In genomic region chr3:101827211-101828174, GRCh38 we compare ENCODE assay signal across 1 cellular context.
TF ChIP-seq lines count a peak whose summit lies in the region.

No MANE protein-coding gene starts in this region.

TF ChIP-seq in H1, 55 proteins besides CTCF, POLR2A, EP300 and RAD21 (continued from another document):
- TF ChIP-seq TEAD4 (IDR thresholded peaks at IDR 0.05; ENCODE audit: low read depth, low read length) (no peak), PHF8 (conservative IDR thresholded peaks at IDR 0.05; ENCODE audit: low read depth, low read length) (peak; percentile 80), CBX8 (IDR thresholded peaks at IDR 0.05; ENCODE audit: borderline replicate concordance, low read depth, low read length) (no peak), CBX5 (IDR thresholded peaks at IDR 0.05; ENCODE audit: low read depth, low read length) (no peak), KDM5A (IDR thresholded peaks at IDR 0.05; ENCODE audit: low read length) (no peak), RFX5 (IDR thresholded peaks at IDR 0.05; ENCODE audit: borderline replicate concordance, low read depth, low read length) (no peak), CREB1 (IDR thresholded peaks at IDR 0.05) (no peak; the same call in 1 of the 2 replicates), POLR2AphosphoS5 (IDR thresholded peaks at IDR 0.05; ENCODE audit: low read depth, low read length) (peak; percentile 55; the same call in 1 of the 2 replicates), TAF1 (IDR thresholded peaks at IDR 0.05; ENCODE audit: low read depth, low read length) (peak; percentile 76), SRF (IDR thresholded peaks at IDR 0.05; ENCODE audit: low read depth, low read length) (no peak), CHD2 (IDR thresholded peaks at IDR 0.05; ENCODE audit: low read length) (no peak), HDAC6 (IDR thresholded peaks at IDR 0.05; ENCODE audit: low read depth, low read length) (no peak), SIRT6 (IDR thresholded peaks at IDR 0.05; ENCODE audit: low read length) (no peak), RBBP5 (IDR thresholded peaks at IDR 0.05; ENCODE audit: borderline replicate concordance, low read depth, low read length) (peak; percentile 90; the same call in 1 of the 2 replicates), RXRA (IDR thresholded peaks at IDR 0.05; ENCODE audit: insufficient read depth, low read depth, low read length) (no peak), EZH2 (IDR thresholded peaks at IDR 0.05; ENCODE audit: low read depth, low read length, severe bottlenecking) (no peak), TAF7 (optimal IDR thresholded peaks at IDR 0.05; ENCODE audit: borderline replicate concordance, low read depth, low read length) (no peak), HDAC2 (IDR thresholded peaks at IDR 0.05; ENCODE audit: borderline replicate concordance in 1 of 2, low read depth in 2 of 2, low read length in 2 of 2) (no peak), NRF1 (IDR thresholded peaks at IDR 0.05; ENCODE audit: low read depth, low read length) (no peak), KDM1A (IDR thresholded peaks at IDR 0.05; ENCODE audit: borderline replicate concordance, low read length) (no peak), YY1 (IDR thresholded peaks at IDR 0.05; ENCODE audit: low read depth, low read length) (no peak), BCL11A (IDR thresholded peaks at IDR 0.05; ENCODE audit: low read depth in 2 of 2, low read length in 2 of 2) (no peak), JUN (IDR thresholded peaks at IDR 0.05; ENCODE audit: low read depth, low read length) (no peak), GABPA (IDR thresholded peaks at IDR 0.05; ENCODE audit: borderline replicate concordance, insufficient read depth, low read length) (no peak), E2F6 (IDR thresholded peaks at IDR 0.05) (peak; percentile 79), CHD7 (IDR thresholded peaks at IDR 0.05; ENCODE audit: insufficient replicate concordance, low read length) (no peak), SP2 (IDR thresholded peaks at IDR 0.05; ENCODE audit: low read length) (no peak), NANOG (IDR thresholded peaks at IDR 0.05; ENCODE audit: insufficient read depth, low read depth, low read length, poor library complexity, severe bottlenecking) (no peak), SIX5 (IDR thresholded peaks at IDR 0.05; ENCODE audit: low read depth, low read length) (no peak), POU5F1 (IDR thresholded peaks at IDR 0.05; ENCODE audit: low read depth, low read length) (no peak), TCF12 (IDR thresholded peaks at IDR 0.05; ENCODE audit: low read depth, low read length) (no peak), SP4 (IDR thresholded peaks at IDR 0.05; ENCODE audit: low read length) (no peak), SP1 (IDR thresholded peaks at IDR 0.05; ENCODE audit: low read depth, low read length) (peak; percentile 68; the same call in 1 of the 2 replicates), USF2 (IDR thresholded peaks at IDR 0.05; ENCODE audit: low read length) (no peak), SIN3A (conservative IDR thresholded peaks at IDR 0.05 in 1 of 2, IDR thresholded peaks at IDR 0.05 in 1 of 2; ENCODE audit: low read depth in 1 of 2, low read length in 2 of 2) (no peak), ZNF274 (IDR thresholded peaks at IDR 0.05; ENCODE audit: borderline replicate concordance, extremely low read depth, low read length) (no peak), ASH2L (IDR thresholded peaks at IDR 0.05; ENCODE audit: low read length) (peak; percentile 87), BRCA1 (IDR thresholded peaks at IDR 0.05; ENCODE audit: low read depth, low read length) (no peak), CTBP2 (IDR thresholded peaks at IDR 0.05; ENCODE audit: borderline replicate concordance, insufficient read depth, insufficient read length, low read length) (no peak), SAP30 (IDR thresholded peaks at IDR 0.05; ENCODE audit: insufficient read depth, insufficient replicate concordance, low read length) (no peak), KDM4A (IDR thresholded peaks at IDR 0.05; ENCODE audit: low read depth, low read length, severe bottlenecking) (no peak), MAFK (IDR thresholded peaks at IDR 0.05; ENCODE audit: low read depth, low read length) (no peak), ATF2 (IDR thresholded peaks at IDR 0.05; ENCODE audit: low read length) (no peak), CEBPB (IDR thresholded peaks at IDR 0.05; ENCODE audit: low read depth, low read length) (no peak), RNF2 (IDR thresholded peaks at IDR 0.05; ENCODE audit: borderline replicate concordance, low read depth, low read length, missing control alignments, poor library complexity, severe bottlenecking) (no peak), MAX (IDR thresholded peaks at IDR 0.05) (peak; percentile 92), SUZ12 (IDR thresholded peaks at IDR 0.05; ENCODE audit: low read length) (no peak)
- TF ChIP-seq, protein P1, sequence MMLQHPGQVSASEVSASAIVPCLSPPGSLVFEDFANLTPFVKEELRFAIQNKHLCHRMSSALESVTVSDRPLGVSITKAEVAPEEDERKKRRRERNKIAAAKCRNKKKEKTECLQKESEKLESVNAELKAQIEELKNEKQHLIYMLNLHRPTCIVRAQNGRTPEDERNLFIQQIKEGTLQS (IDR thresholded peaks at IDR 0.05; ENCODE audit: insufficient read depth, low read depth, low read length), result no peak
